ENCODE assay signal across 8 cellular contexts in the genomic region with DNA sequence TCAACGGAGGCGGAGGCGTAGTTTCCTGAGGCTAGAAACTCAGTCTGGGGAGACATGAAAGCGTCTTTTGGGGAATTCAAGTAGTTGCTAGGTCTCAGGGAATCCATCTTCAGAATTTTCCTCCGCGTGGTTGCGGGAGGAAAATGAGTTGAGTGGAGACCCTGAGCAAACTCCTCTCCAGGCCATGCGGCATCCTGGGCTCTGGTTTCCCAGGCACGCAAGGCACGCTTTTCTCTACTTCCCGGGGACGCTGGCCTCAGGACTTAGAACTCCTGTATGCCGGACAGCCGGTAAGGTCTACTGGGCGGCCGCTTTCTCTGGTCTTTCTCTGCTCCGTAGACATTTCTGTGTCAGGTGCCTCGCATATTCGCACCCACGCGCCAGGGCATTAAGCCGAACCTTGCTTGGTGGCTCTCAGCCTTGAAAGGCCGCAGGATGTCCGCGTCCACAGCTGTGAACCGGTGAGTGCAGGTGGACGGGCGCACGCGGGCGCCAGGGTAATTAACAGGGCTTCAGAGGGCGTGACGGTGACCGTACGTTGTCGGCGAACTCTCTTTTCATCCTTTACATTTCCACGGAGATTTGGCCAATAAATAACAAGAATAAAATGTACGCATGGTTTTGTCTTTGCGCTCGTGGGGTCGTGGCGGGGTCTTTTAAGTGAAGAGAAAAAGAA. TPM values are rescaled to one million over a fixed set of nuclear protein-coding genes. Genes with fewer than 3 reads are reported as not detected.
DNase-seq lines count a peak whose midpoint lies in the region; ATAC-seq, FAIRE-seq and TF ChIP-seq lines count a peak whose summit lies in the region.

No MANE protein-coding gene starts in this region.

- H3K4me2 ChIP-seq in PC-9 (peak overlapping the region; percentile 78; the same call in 1 of the 2 replicates), endothelial cell of umbilical vein (ENCODE audit: insufficient read depth, low read length) (peak overlapping the region; percentile 18)

- H3K9me3 ChIP-seq in PC-9 (ENCODE audit: insufficient read depth, low read depth) (no peaks in the 10 kb centered on the region), endothelial cell of umbilical vein (replicated peaks; ENCODE audit: control insufficient read depth, insufficient read depth, low read length) (no peaks in the 10 kb centered on the region), pancreas (no peaks in the 10 kb centered on the region)

- 13 to 20% methylated on average over 43 of the region's 43 CpGs for WGBS in pancreas, 2 donors

- no TSS peak for BruUV-seq in PC-9 (replicated peaks; lab: Mats Ljungman, UMichigan)
- BruUV-seq in endothelial cell of umbilical vein (replicated peaks; lab: Mats Ljungman, UMichigan): no TSS peak

- dilution Hi-C loops in endothelial cell of umbilical vein (cut with MboI; ENCODE audit: extremely low pct_ligation_motif_present, low sequenced_read_pairs): no loop called here

- peak; percentile 21 to 59 (median 52) for ATAC-seq in pancreas
- ATAC-seq in GM19463 (IDR thresholded peaks at IDR 0.05; ENCODE audit: unreplicated experiment): no peak

- POLR2A ChIA-PET in PC-9 (lab: Charles Lee; ENCODE audit: unreplicated experiment) (no interaction called here), endothelial cell of umbilical vein (lab: Charles Lee) (no interaction called here)

- H3K9ac ChIP-seq in endothelial cell of umbilical vein (replicated peaks; ENCODE audit: extremely low read depth, insufficient read depth, low read length): no peak overlapping the region

- no peaks in the 10 kb centered on the region for H4K20me1 ChIP-seq in PC-9 (ENCODE audit: insufficient read depth)
- H4K20me1 ChIP-seq in endothelial cell of umbilical vein (replicated peaks; ENCODE audit: control insufficient read depth, extremely low read depth, insufficient read depth, low read length): no peaks in the 10 kb centered on the region

- no peak for TF ChIP-seq POLR2A in endothelial cell of umbilical vein (IDR thresholded peaks at IDR 0.05; ENCODE audit: low read depth, low read length)

- H3K9me2 ChIP-seq in PC-9 (ENCODE audit: insufficient read depth): no peaks in the 10 kb centered on the region

- DNase-seq in ELR (ENCODE audit: low read depth): peak; percentile 15
- no peak for DNase-seq in PC-9
- DNase-seq in endothelial cell of umbilical vein (ENCODE audit: low read depth, low spot score): no peak
- peak in 2 of 6 donors; percentile 16 to 47 for DNase-seq in pancreas
- no peak for DNase-seq in NCI-H2029 (lab: John Stamatoyannopoulos, UW)
- no peak for DNase-seq in HCEC 1CT
- no peak for DNase-seq in HPDE6-E6E7 (ENCODE audit: extremely low spot score)

- H3K79me2 ChIP-seq in PC-9 (ENCODE audit: low read depth) (no peaks in the 10 kb centered on the region), endothelial cell of umbilical vein (ENCODE audit: control insufficient read depth, insufficient read depth, low read length) (no peaks in the 10 kb centered on the region)

- no peaks in the 10 kb centered on the region for H3K9me1 ChIP-seq in endothelial cell of umbilical vein (replicated peaks; ENCODE audit: control insufficient read depth, extremely low read depth, insufficient read depth, low read length)

- peak overlapping the region; percentile 56; the same call in 1 of the 2 replicates for H3K4me3 ChIP-seq in PC-9
- no peak overlapping the region for H3K4me3 ChIP-seq in endothelial cell of umbilical vein (replicated peaks in 1 of 3; ENCODE audit: insufficient read depth in 1 of 3, low read depth in 1 of 3, low read length in 3 of 3)
- H3K4me3 ChIP-seq in pancreas: peak overlapping the region in 3 of 4 donors; percentile 22 to 71 (median 44)

- H3K4me1 ChIP-seq in PC-9 (replicated peaks; ENCODE audit: insufficient read depth) (peaks cover 13% of the 10 kb centered on the region), endothelial cell of umbilical vein (ENCODE audit: control insufficient read depth, extremely low read depth, insufficient read depth, low read length) (peaks cover 5% of the 10 kb centered on the region), pancreas (peaks cover 0 to 8% (median 4%) of the 10 kb centered on the region in 3 donors)

- H3K36me3 ChIP-seq in PC-9 (ENCODE audit: low read depth) (no peaks in the 10 kb centered on the region), endothelial cell of umbilical vein (ENCODE audit: control insufficient read depth in 2 of 2, extremely low read depth in 1 of 2, insufficient read depth in 2 of 2, low read length in 2 of 2) (no peaks in the 10 kb centered on the region), pancreas (no peaks in the 10 kb centered on the region)

- H3F3A ChIP-seq in PC-9 (ENCODE audit: insufficient read depth, low read depth): no peaks in the 10 kb centered on the region

- intact Hi-C loops in PC-9 (cut with micrococcal nuclease; ENCODE audit: unreplicated experiment) (no loop called here), endothelial cell of umbilical vein (cut with micrococcal nuclease) (no loop called here), pancreas (cut with DNase I) (no loop called here)

- H3K27ac ChIP-seq in PC-9 (no peak overlapping the region), endothelial cell of umbilical vein (ENCODE audit: insufficient read depth, low read depth, low read length) (no peak overlapping the region), pancreas (no peak overlapping the region)

- no peak overlapping the region for H2AFZ ChIP-seq in PC-9
- no peak overlapping the region for H2AFZ ChIP-seq in endothelial cell of umbilical vein (ENCODE audit: low read depth, low read length)

- TF ChIP-seq CTCF in PC-9 (conservative IDR thresholded peaks at IDR 0.05) (no peak), endothelial cell of umbilical vein (IDR thresholded peaks at IDR 0.05; ENCODE audit: extremely low read depth in 1 of 2, insufficient read depth in 1 of 2, low read depth in 1 of 2, low read length in 2 of 2) (no peak), pancreas (IDR thresholded peaks at IDR 0.05) (no peak)

- CTCF ChIA-PET in PC-9 (lab: Charles Lee): no interaction called here
- CTCF ChIA-PET in endothelial cell of umbilical vein (lab: Charles Lee): interaction anchor here (1.4 kb wide), 1 partner anchor 28 kb away, joined by 4 read pairs; no protein-coding TSS in a partner anchor

- H3K27me3 ChIP-seq in PC-9 (ENCODE audit: insufficient read depth, low read depth): no peaks in the 10 kb centered on the region; the same call in 1 of the 2 replicates
- H3K27me3 ChIP-seq in endothelial cell of umbilical vein (ENCODE audit: control insufficient read depth in 2 of 2, insufficient read depth in 2 of 2, low read length in 2 of 2): peaks cover 44 to 72% of the 10 kb centered on the region in 2 experiments
- peaks cover 2 to 51% (median 15%) of the 10 kb centered on the region in 4 donors for H3K27me3 ChIP-seq in pancreas

- FAIRE-seq in endothelial cell of umbilical vein (lab: Jason Lieb, UNC): no peak
- no peak for FAIRE-seq in pancreas (lab: Jason Lieb, UNC)

TF ChIP-seq in endothelial cell of umbilical vein, 7 proteins besides CTCF, POLR2A, EP300 and RAD21:
- TF ChIP-seq POLR2AphosphoS5 (IDR thresholded peaks at IDR 0.05; ENCODE audit: insufficient read depth, low read depth, low read length) (no peak), EZH2 (IDR thresholded peaks at IDR 0.05; ENCODE audit: borderline replicate concordance, low read depth, low read length, severe bottlenecking) (peak; percentile 97)

RNA-seq across cellular contexts. Expression of a gene that starts 1.0 kb away (rescaled TPM):
- total RNA-seq in PC-9 (2021) (0.11 and 0.23 TPM in 2 replicates), endothelial cell of umbilical vein (not detected in 2 replicates), pancreas (10 to 100 TPM in 2 of 6 donors, 1 to 10 TPM in 3, under 1 TPM in 1; 0.79 to 18.3 (median 3.6) TPM)
- polyA plus RNA-seq in endothelial cell of umbilical vein (0.02 and 0.04 TPM in 2 replicates), pancreas (10 to 100 TPM in 1 of 2 donors, 1 to 10 TPM in 1; 2.7 to 23.6 TPM)
- polyA plus RNA-seq in endothelial cell of umbilical vein (2011; cell fraction: cytosol; rRNA removed): not detected in 2 replicates
- polyA plus RNA-seq in endothelial cell of umbilical vein (2011; cell fraction: nucleus; rRNA removed): 0.14 and 0.20 TPM in 2 replicates
- polyA plus RNA-seq in endothelial cell of umbilical vein (2012): 0.14 TPM in 1 of 2 replicates, not detected in the other
- polyA minus RNA-seq in endothelial cell of umbilical vein: 0.02 TPM in 1 of 2 replicates, not detected in the other
- polyA minus RNA-seq in endothelial cell of umbilical vein (2011; cell fraction: cytosol; rRNA and poly(A)+ RNA removed): not detected
- 0.24 TPM in 1 of 2 replicates, not detected in the other for polyA minus RNA-seq in endothelial cell of umbilical vein (2011; cell fraction: nucleus; rRNA and poly(A)+ RNA removed)

Comparison
In these comparisons a context has a peak if more than half of its experiments do, and no peak if none do; other contexts are left out.
1. H3K4me3 ChIP-seq: peak in PC-9 (single experiment) and pancreas (3 of 4); none in endothelial cell of umbilical vein (0 of 3).